In genomic region chr12:18224745-18225144, GRCh38 we compare ENCODE assay signal across 10 cellular contexts. TPM values are rescaled to one million over a fixed set of nuclear protein-coding genes. Genes with fewer than 3 reads are reported as not detected.
A peak's percentile ranks its signal among the peaks of the same experiment; 100 is the strongest.
DNase-seq lines count a peak whose midpoint lies in the region; ATAC-seq, FAIRE-seq and TF ChIP-seq lines count a peak whose summit lies in the region.
"Had no signal": no experiment of that assay in that cellular context is flagged by ENCODE, and none has a peak within 500 bp of the region (broad histone marks: within the 10 kb centered on the region; RNA-seq: fewer than 3 reads in every experiment).

No MANE protein-coding gene starts in this region.

- no peak overlapping the region for H3K4me3 ChIP-seq in kidney (ENCODE audit: low read length in 2 of 2)
- H3K4me3 ChIP-seq in prostate gland, result no peak overlapping the region
- H3K4me3 ChIP-seq: thoracic aorta had no signal

- no peaks in the 10 kb centered on the region for H3K27me3 ChIP-seq in prostate gland (replicated peaks; ENCODE audit: insufficient read depth)

- no peak for TF ChIP-seq POLR2A in prostate gland (IDR thresholded peaks at IDR 0.05)

- peak; percentile 90 for FAIRE-seq in kidney (lab: Jason Lieb, UNC)

- DNase-seq in EL, result peak; percentile 47
- peak; percentile 61 for DNase-seq in NAMALWA (ENCODE audit: low spot score)
- no peak for DNase-seq in kidney
- no peak for DNase-seq in prostate gland (ENCODE audit: low spot score)
- DNase-seq in NK-92 treated with Interleukin-12 subunit alpha and Interleukin-12 subunit beta, amount 100 ng/mL, for 24 hours (lab: John Stamatoyannopoulos, UW), result no peak

- H3K9ac ChIP-seq in kidney (ENCODE audit: low read length in 2 of 2), result no peak overlapping the region

- no peak overlapping the region for H3K27ac ChIP-seq in VCaP
- no peak overlapping the region for H3K27ac ChIP-seq in kidney (ENCODE audit: low read depth in 2 of 2, low read length in 2 of 2)
- H3K27ac ChIP-seq in prostate gland, result no peak overlapping the region
- H3K27ac ChIP-seq: thoracic aorta had no signal

- no peak for ATAC-seq in GM21737 (IDR thresholded peaks at IDR 0.05; ENCODE audit: unreplicated experiment)
- ATAC-seq in GM21367 (IDR thresholded peaks at IDR 0.05; ENCODE audit: unreplicated experiment), result no peak

- H3K9me3 ChIP-seq in kidney (ENCODE audit: control insufficient read depth in 1 of 2, low read length in 2 of 2), result no peaks in the 10 kb centered on the region
- no peaks in the 10 kb centered on the region for H3K9me3 ChIP-seq in prostate gland
- H3K9me3 ChIP-seq: thoracic aorta had no signal

- H3K4me1 ChIP-seq in kidney (ENCODE audit: control insufficient read depth in 1 of 2, insufficient read depth in 1 of 2, low read depth in 1 of 2, low read length in 2 of 2) (no peaks in the 10 kb centered on the region), prostate gland (replicated peaks) (no peaks in the 10 kb centered on the region)

- TF ChIP-seq CTCF in VCaP (conservative IDR thresholded peaks at IDR 0.05) (peak; percentile 75), kidney (IDR thresholded peaks at IDR 0.05; ENCODE audit: borderline replicate concordance, extremely low read depth, insufficient read depth) (peak; percentile 29), prostate gland (IDR thresholded peaks at IDR 0.05) (peak in 2 of 4 experiments; percentile 30 to 47)

- intact Hi-C loops in kidney (cut with DNase I), result no loop called here
- intact Hi-C loops in prostate gland (cut with DNase I), result no loop called here

- no peaks in the 10 kb centered on the region for H3K36me3 ChIP-seq in kidney (ENCODE audit: control insufficient read depth in 1 of 2, insufficient read depth in 2 of 2, low read length in 2 of 2)
- H3K36me3 ChIP-seq in prostate gland, result no peaks in the 10 kb centered on the region
- H3K36me3 ChIP-seq: thoracic aorta had no signal

RNA-seq across cellular contexts. Expression of gene PIK3C2G, which starts 36.6 kb away (rescaled TPM):
- total RNA-seq in kidney (5.8 TPM), prostate gland (1 to 10 TPM; 1.4 to 2.1 TPM)
- polyA plus RNA-seq in kidney (ENCODE audit: insufficient read depth, low read depth, low replicate concordance), result 4.4 TPM
- total RNA-seq: glomerular endothelial cell, thoracic aorta had no signal

Comparison
In these comparisons a context has a peak if more than half of its experiments do, and no peak if none do; other contexts are left out.
1. DNase-seq: peak in EL (single experiment) and NAMALWA (single experiment); none in kidney (single experiment), prostate gland (single experiment) and NK-92 treated with Interleukin-12 subunit alpha and Interleukin-12 subunit beta, amount 100 ng/mL, for 24 hours (single experiment).